ENCODE assay signal across 8 cellular contexts in genomic region chr12:22101749-22102243, GRCh38. TPM values are rescaled to one million over a fixed set of nuclear protein-coding genes. Genes with fewer than 3 reads are reported as not detected.
A peak's percentile ranks its signal among the peaks of the same experiment; 100 is the strongest.
DNase-seq lines count a peak whose midpoint lies in the region; ATAC-seq, FAIRE-seq and TF ChIP-seq lines count a peak whose summit lies in the region.

No MANE protein-coding gene starts in this region.

- H3K27ac ChIP-seq in H1 (ENCODE audit: low read depth, low read length) (no peak overlapping the region), small intestine (ENCODE audit: low read depth in 1 of 2, low read length in 1 of 2) (no peak overlapping the region), OCI-LY7 (ENCODE audit: low read depth, low read length, poor library complexity, severe bottlenecking) (no peak overlapping the region)

- H3K9me2 ChIP-seq in OCI-LY7 (ENCODE audit: insufficient read depth, low read length), result no peaks in the 10 kb centered on the region

- H3K9ac ChIP-seq in H1 (replicated peaks in 1 of 4; ENCODE audit: extremely low read depth in 1 of 4, low read depth in 3 of 4, low read length in 3 of 4), result no peak overlapping the region

- FAIRE-seq in H1 (lab: Jason Lieb, UNC) (no peak), small intestine (lab: Jason Lieb, UNC) (no peak)

- H3K9me3 ChIP-seq in H1 (ENCODE audit: insufficient read depth in 2 of 2, low read depth in 1 of 2, low read length in 1 of 2) (no peaks in the 10 kb centered on the region), small intestine (ENCODE audit: control insufficient read depth, low read depth) (no peaks in the 10 kb centered on the region), OCI-LY7 (ENCODE audit: low read length) (no peaks in the 10 kb centered on the region)

- peak overlapping the region; percentile 83 for H3K4ac ChIP-seq in H1 (replicated peaks; ENCODE audit: insufficient read length, low read depth, low read length)

- H3K4me2 ChIP-seq in H1 (ENCODE audit: insufficient read depth in 1 of 2, low read depth in 2 of 2, low read length in 2 of 2) (no peak overlapping the region), OCI-LY7 (ENCODE audit: low read length) (no peak overlapping the region)

- H4K5ac ChIP-seq in H1 (ENCODE audit: insufficient read length, low read depth, low read length), result no peak overlapping the region

- H4K20me1 ChIP-seq in H1 (replicated peaks in 1 of 2; ENCODE audit: control insufficient read depth in 1 of 2, insufficient read depth in 2 of 2, low read length in 2 of 2) (no peaks in the 10 kb centered on the region), OCI-LY7 (ENCODE audit: insufficient read depth, low read length) (no peaks in the 10 kb centered on the region)

- no peak overlapping the region for H2AK5ac ChIP-seq in H1 (ENCODE audit: low read depth, low read length)

- CTCF ChIA-PET in H1 (lab: Charles Lee; ENCODE audit: partially characterized antibody) (interaction anchor here (0.7 to 5.1 kb wide), 25 partner anchors 11 to 404 kb away, joined by 3 to 29 read pairs (median 4); no protein-coding TSS in a partner anchor), OCI-LY7 (lab: Charles Lee; ENCODE audit: unreplicated experiment) (no interaction called here)

- intact Hi-C loops in posterior cingulate gyrus (cut with DNase I), result loop anchor here (5.0 kb wide), 1 partner anchor 236 kb away; no protein-coding TSS in a partner anchor
- intact Hi-C loops in OCI-LY7 (cut with micrococcal nuclease; ENCODE audit: unreplicated experiment), result loop anchor here (1.0 kb wide), 1 partner anchor 342 kb away; no protein-coding TSS in a partner anchor

- no peak overlapping the region for H3K4me3 ChIP-seq in H1 (ENCODE audit: extremely low read depth in 1 of 4, insufficient read depth in 2 of 4, low read depth in 3 of 4, low read length in 4 of 4)
- H3K4me3 ChIP-seq in small intestine (ENCODE audit: low read depth in 1 of 2, low read length in 2 of 2), result no peak overlapping the region
- H3K4me3 ChIP-seq in OCI-LY7 (ENCODE audit: low read depth, low read length, poor library complexity, severe bottlenecking), result no peak overlapping the region

- H4K8ac ChIP-seq in H1 (ENCODE audit: extremely low read depth, insufficient read depth, low read length), result peak overlapping the region; percentile 53; the same call in 1 of the 2 replicates

- DNase-seq in activated effector memory CD4-positive, alpha-beta T cell treated with anti-CD3 and anti-CD28 coated beads, Interleukin-2, amount 50 U/mL, for 16 hours, result peak; percentile 66
- no peak for DNase-seq in activated effector memory CD4-positive, alpha-beta T cell treated with Interleukin-2 at 50 U/mL for 16 hours
- peak; percentile 83 for DNase-seq in HK-2 (ENCODE audit: unreplicated experiment)
- DNase-seq in H1 (ENCODE audit: low read depth in 1 of 2, low spot score in 2 of 2), result no peak
- peak in 6 of 10 donors; percentile 28 to 91 (median 56) for DNase-seq in posterior cingulate gyrus
- no peak for DNase-seq in small intestine
- no peak for DNase-seq in OCI-LY7 (ENCODE audit: low spot score)

- no peak overlapping the region for H2BK5ac ChIP-seq in H1 (ENCODE audit: low read depth, low read length)

- H3K4me1 ChIP-seq in H1 (replicated peaks in 1 of 4; ENCODE audit: control insufficient read depth in 3 of 4, insufficient read depth in 4 of 4, low read length in 3 of 4) (no peaks in the 10 kb centered on the region), small intestine (ENCODE audit: control insufficient read depth in 2 of 2, insufficient read depth in 1 of 2, low read depth in 1 of 2, low read length in 1 of 2) (no peaks in the 10 kb centered on the region), OCI-LY7 (ENCODE audit: insufficient read depth, low read length, poor library complexity, severe bottlenecking) (no peaks in the 10 kb centered on the region)

- TF ChIP-seq CTCF in H1 (IDR thresholded peaks at IDR 0.05; ENCODE audit: control extremely low read depth in 1 of 3, insufficient read depth in 1 of 3, low read depth in 1 of 3, low read length in 3 of 3), result no peak
- no peak for TF ChIP-seq CTCF in OCI-LY7 (conservative IDR thresholded peaks at IDR 0.05; ENCODE audit: low read length)

- peak overlapping the region; percentile 50; the same call in 1 of the 2 replicates for H2BK12ac ChIP-seq in H1 (ENCODE audit: low read depth, low read length)

- peak overlapping the region; percentile 40 for H4K91ac ChIP-seq in H1 (replicated peaks; ENCODE audit: insufficient read length, low read length)

- no peak for TF ChIP-seq POLR2A in H1 (IDR thresholded peaks at IDR 0.05; ENCODE audit: control extremely low read depth in 1 of 2, low read depth in 2 of 2, low read length in 2 of 2)

- no peaks in the 10 kb centered on the region for H3K79me2 ChIP-seq in H1 (ENCODE audit: control insufficient read depth in 1 of 2, insufficient read depth in 2 of 2, low read length in 2 of 2)
- no peaks in the 10 kb centered on the region for H3K79me2 ChIP-seq in OCI-LY7 (ENCODE audit: insufficient read depth, low read depth, low read length)

- no peak for TF ChIP-seq EP300 in H1 (IDR thresholded peaks at IDR 0.05; ENCODE audit: borderline replicate concordance in 1 of 2, low read depth in 2 of 2, low read length in 2 of 2)

- H3K36me3 ChIP-seq in H1 (ENCODE audit: control insufficient read depth in 2 of 4, insufficient read depth in 4 of 4, low read length in 3 of 4) (no peaks in the 10 kb centered on the region), small intestine (ENCODE audit: control insufficient read depth in 2 of 2, insufficient read depth in 2 of 2, low read length in 2 of 2) (no peaks in the 10 kb centered on the region), OCI-LY7 (ENCODE audit: insufficient read depth, low read length) (no peaks in the 10 kb centered on the region)

- no peak for TF ChIP-seq RAD21 in H1 (IDR thresholded peaks at IDR 0.05 in 1 of 2, conservative IDR thresholded peaks at IDR 0.05 in 1 of 2; ENCODE audit: low read depth in 2 of 2, low read length in 2 of 2)

- POLR2A ChIA-PET in H1 (lab: Charles Lee; ENCODE audit: partially characterized antibody) (interaction anchor here (1.4 kb wide), 1 partner anchor 234 kb away, joined by 3 read pairs; no protein-coding TSS in a partner anchor), OCI-LY7 (lab: Charles Lee) (interaction anchor here (0.6 kb wide), 1 partner anchor 222 kb away, joined by 3 read pairs; no protein-coding TSS in a partner anchor)

- no peak for ATAC-seq in GM19467 (IDR thresholded peaks at IDR 0.05; ENCODE audit: unreplicated experiment)

- 0 out of 2 replicates have a peak overlapping the region, but pooled peaks have one; percentile 18 for H2BK20ac ChIP-seq in H1 (ENCODE audit: low read length)

- peak overlapping the region; percentile 95; the same call in 1 of the 2 replicates for H2AFZ ChIP-seq in H1 (ENCODE audit: low read length)
- H2AFZ ChIP-seq in OCI-LY7 (ENCODE audit: low read length), result no peak overlapping the region

- no peaks in the 10 kb centered on the region for H3K79me1 ChIP-seq in H1 (ENCODE audit: low read depth, low read length)

- no peak overlapping the region for H3K56ac ChIP-seq in H1 (replicated peaks; ENCODE audit: insufficient read length, low read depth, low read length)

- no peaks in the 10 kb centered on the region for H3K27me3 ChIP-seq in H1 (replicated peaks in 1 of 4; ENCODE audit: control insufficient read depth in 3 of 4, extremely low read depth in 1 of 4, insufficient read depth in 3 of 4, low read length in 3 of 4)
- no peaks in the 10 kb centered on the region for H3K27me3 ChIP-seq in small intestine (ENCODE audit: control insufficient read depth in 2 of 2, insufficient read depth in 2 of 2, low read length in 2 of 2)

- no TSS peak for BruUV-seq in OCI-LY7 (replicated peaks; lab: Mats Ljungman, UMichigan)

- 98% methylated on average over 5 of the region's 5 CpGs; no CpG with 5 or more reads in 1 of the 2 experiments for WGBS in H1 (ENCODE audit: extremely low coverage in 1 of 2, insufficient coverage in 1 of 2, insufficient read length in 1 of 2, insufficient replicate concordance in 2 of 2, low coverage in 1 of 2, low lambda C conversion rate in 2 of 2, missing lambda C conversion rate in 1 of 2), 2 experiments
- WGBS in small intestine, 3 donors, result 49 to 70% (median 54%) methylated on average over 5 of the region's 5 CpGs

- no peak overlapping the region for H3K14ac ChIP-seq in H1 (ENCODE audit: insufficient read length)

- H3K23me2 ChIP-seq in H1 (ENCODE audit: low read depth, low read length), result no peaks in the 10 kb centered on the region

- no peak overlapping the region for H2BK15ac ChIP-seq in H1 (ENCODE audit: low read length)

- H3K18ac ChIP-seq in H1 (ENCODE audit: extremely low read depth, low read length), result no peak overlapping the region

- H3K23ac ChIP-seq in H1 (ENCODE audit: insufficient read length), result no peak overlapping the region

- H2BK120ac ChIP-seq in H1 (replicated peaks; ENCODE audit: low read depth, low read length), result no peak overlapping the region

TF ChIP-seq in H1, 55 proteins besides CTCF, POLR2A, EP300 and RAD21 (continues in another document):
- TF ChIP-seq KDM4A (IDR thresholded peaks at IDR 0.05; ENCODE audit: low read depth, low read length, severe bottlenecking), result no peak
- TF ChIP-seq SP1 (IDR thresholded peaks at IDR 0.05; ENCODE audit: low read depth, low read length), result no peak
- TF ChIP-seq MAX (IDR thresholded peaks at IDR 0.05), result no peak
- TF ChIP-seq GABPA (IDR thresholded peaks at IDR 0.05; ENCODE audit: borderline replicate concordance, insufficient read depth, low read length), result no peak

RNA-seq across cellular contexts. Expression of gene CMAS, which starts 55.8 kb away (rescaled TPM):
- total RNA-seq in H1 (2021; fragmentation: NEBNext Ultra II Directional; extraction: Animal tissue kit (Norgen Biotek cat#: 25700)), result 53.2 and 59.8 TPM in 2 replicates
- polyA plus RNA-seq in H1 (2011; rRNA removed) (8.2 and 13.2 TPM in 2 replicates), small intestine (100 to 1,000 TPM in 2 of 3 donors, 10 to 100 TPM in 1; 90.4 to 215 (median 135) TPM)
- 26.5 TPM for polyA plus RNA-seq in H1 (2011; cell fraction: cytosol; rRNA removed)
- polyA plus RNA-seq in H1 (2011; cell fraction: nucleus; rRNA removed), result 5.0 TPM
- polyA plus RNA-seq in H1 (2012, experiment 1 of 2), result 32.6 to 48.3 TPM (median 34.7 TPM) in 4 replicates
- polyA plus RNA-seq in H1 (2012, experiment 2 of 2), result 11.1 TPM
- polyA plus RNA-seq in H1 (2013, experiment 1 of 2), result 47.6 TPM
- polyA plus RNA-seq in H1 (2013, experiment 2 of 2), result 51.7 TPM
- 6.0 and 10.9 TPM in 2 replicates for polyA minus RNA-seq in H1 (2011; rRNA and poly(A)+ RNA removed)
- 12.8 TPM for polyA minus RNA-seq in H1 (2011; cell fraction: cytosol; rRNA and poly(A)+ RNA removed)
- polyA minus RNA-seq in H1 (2011; cell fraction: nucleus; rRNA and poly(A)+ RNA removed), result 10.0 TPM
- 19.9 and 22.2 TPM in 2 replicates for total RNA-seq in OCI-LY7 (2014; rRNA removed; shearing (Covaris generic))
- 40.2 and 41.1 TPM in 2 replicates for total RNA-seq in OCI-LY7 (2022)

Comparison
In these comparisons a context has a peak if more than half of its experiments do, and no peak if none do; other contexts are left out.
1. DNase-seq: peak in activated effector memory CD4-positive, alpha-beta T cell treated with anti-CD3 and anti-CD28 coated beads, Interleukin-2, amount 50 U/mL, for 16 hours (single experiment), HK-2 (single experiment) and posterior cingulate gyrus (6 of 10); none in activated effector memory CD4-positive, alpha-beta T cell treated with Interleukin-2 at 50 U/mL for 16 hours (single experiment), H1 (0 of 2), small intestine (single experiment) and OCI-LY7 (single experiment).